21 cellular contexts compared by ENCODE assay signal in the genomic region with DNA sequence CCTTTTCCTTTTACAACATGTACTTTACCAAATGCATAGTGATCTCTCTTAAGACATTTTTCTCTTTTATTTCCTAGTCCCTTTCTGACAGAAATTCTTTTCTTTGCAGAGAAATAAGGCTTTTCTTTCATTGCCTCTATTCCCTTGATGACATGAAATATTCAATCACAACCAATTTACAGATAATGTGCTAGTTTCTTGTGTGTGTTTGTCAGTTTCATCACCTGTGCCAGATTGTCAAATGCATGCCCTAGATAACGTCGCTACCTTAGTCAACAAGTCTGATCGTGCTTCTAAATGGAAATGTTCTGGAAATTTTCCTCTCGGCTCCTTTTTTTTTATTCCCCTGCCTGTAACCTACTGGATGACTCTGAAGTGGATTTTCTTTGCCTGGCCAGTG.
"Had no signal": no experiment of that assay in that cellular context is flagged by ENCODE, and none has a peak within 500 bp of the region (broad histone marks: within the 10 kb centered on the region; RNA-seq: fewer than 3 reads in every experiment).

No MANE protein-coding gene starts in this region.

- ATAC-seq: esophagus mucosa; gastroesophageal sphincter; left cardiac atrium; left ventricle myocardium superior; mucosa of descending colon; naive thymus-derived CD8-positive, alpha-beta T cell; pancreas; right cardiac atrium; stimulated activated naive B cell treated with anti-CD40 and anti-IgM and Interleukin-4, amounts not matched to agents 10 μg/mL and 1 μg/mL and 100 μg/mL, for 72 hours; stimulated activated naive CD8-positive, alpha-beta T cell treated with anti-CD3 and anti-CD28 coated beads, Interleukin-15, amount 100 ng/mL, for 72 hours had no signal

- H3K9me3 ChIP-seq: gastroesophageal sphincter, mucosa of descending colon, pancreas, thoracic aorta, transverse colon had no signal

- H3K27me3 ChIP-seq: cardiac muscle cell, gastroesophageal sphincter, pancreas, transverse colon had no signal

- FAIRE-seq: colon, kidney, pancreas had no signal

- H3K27ac ChIP-seq: cardiac muscle cell, gastroesophageal sphincter, pancreas, thoracic aorta, transverse colon had no signal

- H3K4me1 ChIP-seq: gastroesophageal sphincter, pancreas had no signal

- DNase-seq: cerebellar nuclear complex; dermis blood vessel endothelial cell; glutamatergic neuron; immature natural killer cell; kidney; left cardiac atrium; left ventricle myocardium superior; mucosa of descending colon; naive thymus-derived CD8-positive, alpha-beta T cell; occipital lobe; pancreas; right cardiac atrium; stimulated activated CD4-positive, alpha-beta T cell treated with anti-CD3 and anti-CD28 coated beads, Interleukin-4, amount 100 ng/mL, for 24 hours; stimulated activated naive B cell treated with anti-CD40 and anti-IgM and Interleukin-4, amounts not matched to agents 10 μg/mL and 1 μg/mL and 100 μg/mL, for 72 hours; stimulated activated naive CD8-positive, alpha-beta T cell treated with anti-CD3 and anti-CD28 coated beads, Interleukin-15, amount 100 ng/mL, for 72 hours; transverse colon had no signal

- H3K36me3 ChIP-seq: cardiac muscle cell, gastroesophageal sphincter, pancreas, thoracic aorta, transverse colon had no signal

- H3K4me3 ChIP-seq: cardiac muscle cell, gastroesophageal sphincter, mucosa of descending colon, pancreas, thoracic aorta, transverse colon had no signal
